Comparison of ENCODE assay signal across 8 cellular contexts in genomic region chr5:135332519-135333150, GRCh38.
DNase-seq lines count a peak whose midpoint lies in the region; ATAC-seq, FAIRE-seq and TF ChIP-seq lines count a peak whose summit lies in the region.

No MANE protein-coding gene starts in this region.

- no peaks in the 10 kb centered on the region for H3K36me3 ChIP-seq in SU-DHL-6 (ENCODE audit: low read length)
- H3K36me3 ChIP-seq in sigmoid colon, result peaks cover 0 to 28% (median 2%) of the 10 kb centered on the region in 4 donors

- TF ChIP-seq EP300 in sigmoid colon (IDR thresholded peaks at IDR 0.05), result no peak

- ATAC-seq in HG02610 (IDR thresholded peaks at IDR 0.05; ENCODE audit: unreplicated experiment), result no peak

- no peak overlapping the region for H3K27ac ChIP-seq in SU-DHL-6 (ENCODE audit: low read depth, low read length)
- H3K27ac ChIP-seq in sigmoid colon, result no peak overlapping the region

- intact Hi-C loops in sigmoid colon (cut with DNase I), result loop anchor here (5.0 kb wide), 4 partner anchors 90 to 295 kb away; no protein-coding TSS in a partner anchor

- H3K4me2 ChIP-seq in SU-DHL-6 (ENCODE audit: low read depth, low read length, poor library complexity, severe bottlenecking), result no peak overlapping the region

- peaks cover 0 to 47% (median 37%) of the 10 kb centered on the region in 4 donors for H3K4me1 ChIP-seq in sigmoid colon

- no peak for TF ChIP-seq POLR2A in sigmoid colon (IDR thresholded peaks at IDR 0.05)

- H3K27me3 ChIP-seq in SU-DHL-6 (ENCODE audit: low read length), result no peaks in the 10 kb centered on the region
- H3K27me3 ChIP-seq in sigmoid colon, result no peaks in the 10 kb centered on the region

- TF ChIP-seq CTCF in LNCAP (IDR thresholded peaks at IDR 0.05) (peak; percentile 69), SU-DHL-6 (IDR thresholded peaks at IDR 0.05; ENCODE audit: insufficient read depth, low read length, poor library complexity, severe bottlenecking) (peak; percentile 31), sigmoid colon (IDR thresholded peaks at IDR 0.05) (peak in 3 of 4 experiments; percentile 39 to 56 (median 40))

- no peaks in the 10 kb centered on the region for H4K20me1 ChIP-seq in SU-DHL-6 (ENCODE audit: low read depth, low read length)

- no peak overlapping the region for H3K9ac ChIP-seq in SU-DHL-6 (ENCODE audit: low read length)

- peak; percentile 70 for FAIRE-seq in frontal cortex (lab: Jason Lieb, UNC)

- no peaks in the 10 kb centered on the region for H3K79me2 ChIP-seq in SU-DHL-6 (ENCODE audit: insufficient read depth, low read length)

- no peaks in the 10 kb centered on the region for H3K9me3 ChIP-seq in SU-DHL-6 (ENCODE audit: insufficient read depth, low read length)
- H3K9me3 ChIP-seq in sigmoid colon, result no peaks in the 10 kb centered on the region

- no peaks in the 10 kb centered on the region; the same call in 1 of the 2 replicates for H3F3A ChIP-seq in SU-DHL-6 (ENCODE audit: insufficient read depth)

- 28 to 48% methylated on average over 5 of the region's 5 CpGs for WGBS in sigmoid colon, 2 donors

- no peak overlapping the region for H2AFZ ChIP-seq in SU-DHL-6 (ENCODE audit: low read depth, low read length, severe bottlenecking)

- DNase-seq in NOMO-1 treated with DMSO at 0.1 percent for 48 hours (lab: John Stamatoyannopoulos, UW; ENCODE audit: unreplicated experiment) (peak; percentile 58), NOMO-1 treated with dmso at 0.1 percent for 144 hours (lab: John Stamatoyannopoulos, UW; ENCODE audit: unreplicated experiment) (no peak), frontal cortex (ENCODE audit: low spot score in 2 of 2) (peak; percentile 53 to 72), sigmoid colon (no peak), cerebellar nuclear complex (lab: John Stamatoyannopoulos, UW) (no peak)

- H3K9me2 ChIP-seq in SU-DHL-6 (replicated peaks; ENCODE audit: insufficient read depth, low read length), result no peaks in the 10 kb centered on the region

- H3K4me3 ChIP-seq in SU-DHL-6 (ENCODE audit: insufficient read depth, low read length, poor library complexity, severe bottlenecking), result no peak overlapping the region
- H3K4me3 ChIP-seq in sigmoid colon, result no peak overlapping the region

Comparison
In these comparisons a context has a peak if more than half of its experiments do, and no peak if none do; other contexts are left out.
1. DNase-seq: peak in NOMO-1 treated with DMSO at 0.1 percent for 48 hours (single experiment) and frontal cortex (2 of 2); none in NOMO-1 treated with dmso at 0.1 percent for 144 hours (single experiment), sigmoid colon (single experiment) and cerebellar nuclear complex (0 of 2).
2. Peak in every context shown above with its lines, with median percentiles within 50 percentile points of each other: CTCF ChIP-seq.